10 cellular contexts compared by ENCODE assay signal in genomic region chr5:78886650-78887230, GRCh38.
DNase-seq lines count a peak whose midpoint lies in the region; ATAC-seq and TF ChIP-seq lines count a peak whose summit lies in the region.
"Had no signal": no experiment of that assay in that cellular context is flagged by ENCODE, and none has a peak within 500 bp of the region (broad histone marks: within the 10 kb centered on the region; RNA-seq: fewer than 3 reads in every experiment).

No MANE protein-coding gene starts in this region.

- no peaks in the 10 kb centered on the region for H3K36me3 ChIP-seq in parathyroid adenoma (ENCODE audit: control insufficient read depth, insufficient read depth, low read length)

- no peak overlapping the region for H3K27ac ChIP-seq in parathyroid adenoma

- DNase-seq in DMS 273 (lab: John Stamatoyannopoulos, UW; ENCODE audit: unreplicated experiment) = peak; percentile 30
- DNase-seq in DMS 273 treated with DMSO at 0.1 percent for 48 hours (lab: John Stamatoyannopoulos, UW) = no peak
- peak; percentile 9 for DNase-seq in LoVo (ENCODE audit: low spot score)
- peak; percentile 49 for DNase-seq in dermis blood vessel endothelial cell
- DNase-seq in putamen (ENCODE audit: low spot score) = no peak
- DNase-seq in NCI-H2196 (lab: John Stamatoyannopoulos, UW; ENCODE audit: unreplicated experiment) = no peak
- DNase-seq: 8988T, NCI-H2081 had no signal

- H3K9me3 ChIP-seq in parathyroid adenoma (ENCODE audit: control insufficient read depth, low read length) = no peaks in the 10 kb centered on the region

- TF ChIP-seq CTCF in parathyroid adenoma (IDR thresholded peaks at IDR 0.05) = peak; percentile 56

- H3K79me2 ChIP-seq in parathyroid adenoma = no peaks in the 10 kb centered on the region

- H3K9ac ChIP-seq in parathyroid adenoma = no peak overlapping the region

- H3K4me1 ChIP-seq in parathyroid adenoma = no peaks in the 10 kb centered on the region

- H3K4me3 ChIP-seq in parathyroid adenoma (ENCODE audit: low read depth, low read length) = no peak overlapping the region

- no peak for ATAC-seq in HG03045 (IDR thresholded peaks at IDR 0.05; ENCODE audit: unreplicated experiment)

- H3K4me2 ChIP-seq in parathyroid adenoma (ENCODE audit: low read length) = no peak overlapping the region

- no peak overlapping the region for H2AFZ ChIP-seq in parathyroid adenoma

- no peaks in the 10 kb centered on the region for H3K27me3 ChIP-seq in parathyroid adenoma (ENCODE audit: control insufficient read depth, insufficient read depth, low read length)

Comparison
In these comparisons a context has a peak if more than half of its experiments do, and no peak if none do; other contexts are left out.
1. DNase-seq: peak in DMS 273 (single experiment), LoVo (single experiment) and dermis blood vessel endothelial cell (single experiment); none in DMS 273 treated with DMSO at 0.1 percent for 48 hours (single experiment), putamen (single experiment) and NCI-H2196 (single experiment).